7 cellular contexts compared by ENCODE assay signal in genomic region chr6:109095821-109096084, GRCh38. TPM values are rescaled to one million over a fixed set of nuclear protein-coding genes. Genes with fewer than 3 reads are reported as not detected.
DNase-seq lines count a peak whose midpoint lies in the region; ATAC-seq lines count a peak whose summit lies in the region.

No MANE protein-coding gene starts in this region.

- H3K36me3 Mint-ChIP-seq in activated T-helper 1 cell treated with anti-CD3 and anti-CD28 coated beads, Interleukin-12 subunit alpha, Interleukin-12 subunit beta, Interleukin-2, Interleukin-4 antibody, amounts not matched to agents 30 ng/mL and 10 ng/mL and 1 ng/mL, durations not matched to agents 14 hours and 24 hours and 36 hours (ENCODE audit: low read depth), result peaks cover 7% of the 10 kb centered on the region

- H3K9ac ChIP-seq in HUES6 (ENCODE audit: low read length), result peak overlapping the region; percentile 88
- H3K9ac ChIP-seq in iPS-18a (ENCODE audit: low read length), result peak overlapping the region; percentile 75

- H3K27ac Mint-ChIP-seq in activated T-helper 1 cell treated with anti-CD3 and anti-CD28 coated beads, Interleukin-12 subunit alpha, Interleukin-12 subunit beta, Interleukin-2, Interleukin-4 antibody, amounts not matched to agents 30 ng/mL and 10 ng/mL and 1 ng/mL, durations not matched to agents 14 hours and 24 hours and 36 hours, result peak overlapping the region; percentile 97
- H3K27ac Mint-ChIP-seq in stimulated activated naive CD8-positive, alpha-beta T cell treated with anti-CD3 and anti-CD28 coated beads, Interleukin-15, amount 100 ng/mL, for 72 hours, result peak overlapping the region; percentile 99 to 100

- H3K9me3 ChIP-seq in HUES6 (ENCODE audit: control insufficient read depth, insufficient read depth, low read depth, low read length) (no peaks in the 10 kb centered on the region), iPS-18a (ENCODE audit: control insufficient read depth, low read depth, low read length) (no peaks in the 10 kb centered on the region)

- no peaks in the 10 kb centered on the region for H3K36me3 ChIP-seq in HUES6 (ENCODE audit: control insufficient read depth, insufficient read depth, low read length)
- H3K36me3 ChIP-seq in iPS-18a (ENCODE audit: control insufficient read depth, low read depth, low read length), result no peaks in the 10 kb centered on the region

- H3K9me3 Mint-ChIP-seq in activated T-helper 1 cell treated with anti-CD3 and anti-CD28 coated beads, Interleukin-12 subunit alpha, Interleukin-12 subunit beta, Interleukin-2, Interleukin-4 antibody, amounts not matched to agents 30 ng/mL and 10 ng/mL and 1 ng/mL, durations not matched to agents 14 hours and 24 hours and 36 hours, result no peaks in the 10 kb centered on the region
- no peaks in the 10 kb centered on the region for H3K9me3 Mint-ChIP-seq in stimulated activated naive CD8-positive, alpha-beta T cell treated with anti-CD3 and anti-CD28 coated beads, Interleukin-15, amount 100 ng/mL, for 72 hours

- H3K27me3 ChIP-seq in HUES6 (ENCODE audit: control insufficient read depth, insufficient read depth, low read length) (no peaks in the 10 kb centered on the region), iPS-18a (ENCODE audit: control insufficient read depth, insufficient read depth, low read length) (no peaks in the 10 kb centered on the region)

- peaks cover 54% of the 10 kb centered on the region for H3K4me1 Mint-ChIP-seq in activated T-helper 1 cell treated with anti-CD3 and anti-CD28 coated beads, Interleukin-12 subunit alpha, Interleukin-12 subunit beta, Interleukin-2, Interleukin-4 antibody, amounts not matched to agents 30 ng/mL and 10 ng/mL and 1 ng/mL, durations not matched to agents 14 hours and 24 hours and 36 hours (ENCODE audit: low read depth)
- peaks cover 34% of the 10 kb centered on the region for H3K4me1 Mint-ChIP-seq in stimulated activated naive CD8-positive, alpha-beta T cell treated with anti-CD3 and anti-CD28 coated beads, Interleukin-15, amount 100 ng/mL, for 72 hours

- no peaks in the 10 kb centered on the region for H3K27me3 Mint-ChIP-seq in activated T-helper 1 cell treated with anti-CD3 and anti-CD28 coated beads, Interleukin-12 subunit alpha, Interleukin-12 subunit beta, Interleukin-2, Interleukin-4 antibody, amounts not matched to agents 30 ng/mL and 10 ng/mL and 1 ng/mL, durations not matched to agents 14 hours and 24 hours and 36 hours (ENCODE audit: insufficient read depth)
- H3K27me3 Mint-ChIP-seq in stimulated activated naive CD8-positive, alpha-beta T cell treated with anti-CD3 and anti-CD28 coated beads, Interleukin-15, amount 100 ng/mL, for 72 hours, result no peaks in the 10 kb centered on the region

- H3K4me3 ChIP-seq in HUES6 (ENCODE audit: low read depth, low read length) (peak overlapping the region; percentile 75), iPS-18a (ENCODE audit: low read length) (peak overlapping the region; percentile 77)

- H3K4me1 ChIP-seq in HUES6 (ENCODE audit: control insufficient read depth, insufficient read depth, low read length), result no peaks in the 10 kb centered on the region
- H3K4me1 ChIP-seq in iPS-18a (ENCODE audit: control insufficient read depth, low read depth, low read length), result peaks cover 3% of the 10 kb centered on the region

- H3K27ac ChIP-seq in HUES6 (ENCODE audit: low read depth, low read length), result 0 out of 2 replicates have a peak overlapping the region, but pooled peaks have one; percentile 0
- peak overlapping the region; percentile 7 for H3K27ac ChIP-seq in iPS-18a (ENCODE audit: low read length)

- no peak for ATAC-seq in stimulated activated naive CD8-positive, alpha-beta T cell treated with anti-CD3 and anti-CD28 coated beads, Interleukin-15, amount 100 ng/mL, for 72 hours
- ATAC-seq in HG02870 (IDR thresholded peaks at IDR 0.05; ENCODE audit: unreplicated experiment), result no peak

- intact Hi-C loops in activated T-helper 1 cell treated with anti-CD3 and anti-CD28 coated beads, Interleukin-12 subunit alpha, Interleukin-12 subunit beta, Interleukin-2, Interleukin-4 antibody, amounts not matched to agents 30 ng/mL and 10 ng/mL and 1 ng/mL, durations not matched to agents 14 hours and 24 hours and 36 hours (cut with micrococcal nuclease), result loop anchor here (1.0 to 5.0 kb wide), 16 partner anchors 9 to 1638 kb away; partner anchors contain the start of genes AFG1L, AK9, ARMC2 and CDC40

- H3K4me3 Mint-ChIP-seq in activated T-helper 1 cell treated with anti-CD3 and anti-CD28 coated beads, Interleukin-12 subunit alpha, Interleukin-12 subunit beta, Interleukin-2, Interleukin-4 antibody, amounts not matched to agents 30 ng/mL and 10 ng/mL and 1 ng/mL, durations not matched to agents 14 hours and 24 hours and 36 hours, result peak overlapping the region; percentile 95
- H3K4me3 Mint-ChIP-seq in stimulated activated naive CD8-positive, alpha-beta T cell treated with anti-CD3 and anti-CD28 coated beads, Interleukin-15, amount 100 ng/mL, for 72 hours, result peak overlapping the region; percentile 91 to 96

- DNase-seq in activated T-helper 1 cell treated with anti-CD3 and anti-CD28 coated beads, Interleukin-12 subunit alpha, Interleukin-12 subunit beta, Interleukin-2, Interleukin-4 antibody, amounts not matched to agents 30 ng/mL and 10 ng/mL and 1 ng/mL, durations not matched to agents 14 hours and 24 hours and 36 hours (ENCODE audit: low spot score), result no peak
- no peak for DNase-seq in stimulated activated naive CD8-positive, alpha-beta T cell treated with anti-CD3 and anti-CD28 coated beads, Interleukin-15, amount 100 ng/mL, for 72 hours
- DNase-seq in Kasumi-1 (lab: John Stamatoyannopoulos, UW), result no peak
- DNase-seq in HPDE6-E6E7 (ENCODE audit: extremely low spot score), result no peak

RNA-seq across cellular contexts. Expression of gene CEP57L1, which starts 0.4 kb away (rescaled TPM):
- total RNA-seq in activated T-helper 1 cell treated with anti-CD3 and anti-CD28 coated beads, Interleukin-12 subunit alpha, Interleukin-12 subunit beta, Interleukin-2, Interleukin-4 antibody, amounts not matched to agents 30 ng/mL and 10 ng/mL and 1 ng/mL, durations not matched to agents 14 hours and 24 hours and 36 hours, result 13.5 and 16.3 TPM in 2 replicates

RNA-seq across cellular contexts. Expression of gene SESN1, which starts 1.1 kb away (rescaled TPM):
- total RNA-seq in activated T-helper 1 cell treated with anti-CD3 and anti-CD28 coated beads, Interleukin-12 subunit alpha, Interleukin-12 subunit beta, Interleukin-2, Interleukin-4 antibody, amounts not matched to agents 30 ng/mL and 10 ng/mL and 1 ng/mL, durations not matched to agents 14 hours and 24 hours and 36 hours, result 13.2 and 13.6 TPM in 2 replicates
